In the genomic region with DNA sequence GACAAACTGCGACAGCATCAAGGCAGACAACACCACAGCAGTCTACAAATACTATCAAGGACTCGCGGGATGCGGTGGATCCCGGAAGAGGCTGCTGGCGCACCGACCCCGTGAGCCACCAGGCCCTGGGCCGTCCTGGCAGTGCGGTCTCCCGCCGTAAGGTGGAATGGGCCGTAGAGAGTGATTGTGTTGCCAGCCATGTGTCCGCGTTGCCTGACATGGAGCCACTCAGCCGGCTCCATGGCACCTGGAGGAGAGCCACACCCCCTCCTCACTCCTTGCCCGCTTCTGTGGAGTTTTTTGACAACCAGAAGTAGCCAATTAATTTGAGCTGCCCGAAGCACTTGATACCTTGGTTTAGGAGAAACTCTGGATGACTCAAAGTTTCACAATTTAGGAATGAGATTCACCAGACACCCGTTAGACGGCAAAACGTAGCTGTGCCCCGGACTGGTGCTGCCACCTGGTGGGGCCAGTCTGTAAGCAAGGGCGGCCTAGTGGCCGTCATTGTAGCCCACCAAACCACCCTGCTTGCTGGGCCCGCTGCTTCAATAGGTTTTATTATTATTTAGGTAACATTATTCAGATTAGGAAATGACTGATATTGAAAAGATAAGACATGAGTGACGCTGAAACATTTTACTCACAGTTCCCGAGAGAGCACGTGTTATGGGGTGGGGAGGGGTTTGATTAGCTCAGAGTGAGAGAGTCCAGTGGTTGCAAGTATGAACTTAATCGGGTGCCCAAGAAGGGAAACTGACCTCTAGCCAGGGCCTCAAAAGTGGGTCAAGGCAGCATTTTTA, we compare ENCODE assay signal across 8 cellular contexts. TPM values are rescaled to one million over a fixed set of nuclear protein-coding genes. Genes with fewer than 3 reads are reported as not detected.
DNase-seq lines count a peak whose midpoint lies in the region; ATAC-seq, FAIRE-seq and TF ChIP-seq lines count a peak whose summit lies in the region.

No MANE protein-coding gene starts in this region.

- H3K4me1 ChIP-seq in DOHH2 (ENCODE audit: control insufficient read depth, low read length), result peaks cover 20% of the 10 kb centered on the region
- H3K4me1 ChIP-seq in SJCRH30, result no peaks in the 10 kb centered on the region
- peaks cover 0 to 9% (median 2%) of the 10 kb centered on the region in 4 donors for H3K4me1 ChIP-seq in upper lobe of left lung

- peak; percentile 80 for ATAC-seq in GM21423 (IDR thresholded peaks at IDR 0.05; ENCODE audit: unreplicated experiment)
- peak; percentile 82 to 92 for ATAC-seq in upper lobe of left lung (ENCODE audit: low FRiP score in 2 of 2)

- TF ChIP-seq CTCF in DOHH2 (IDR thresholded peaks at IDR 0.05; ENCODE audit: low read depth, low read length, poor library complexity, severe bottlenecking), result peak; percentile 94
- peak; percentile 66 to 94 (median 83) for TF ChIP-seq CTCF in upper lobe of left lung (IDR thresholded peaks at IDR 0.05)

- peak overlapping the region; percentile 51 for H3K4me2 ChIP-seq in DOHH2 (ENCODE audit: low read length)

- FAIRE-seq in frontal cortex (lab: Jason Lieb, UNC), result no peak

- no peak for TF ChIP-seq EP300 in upper lobe of left lung (IDR thresholded peaks at IDR 0.05)

- H3K9me2 ChIP-seq in DOHH2 (replicated peaks; ENCODE audit: control insufficient read depth, low read length), result no peaks in the 10 kb centered on the region

- 9 to 26% methylated on average over 13 to 29 of the region's 29 CpGs for WGBS in upper lobe of left lung, 2 donors

- TF ChIP-seq POLR2A in upper lobe of left lung (IDR thresholded peaks at IDR 0.05), result no peak

- H3K27me3 ChIP-seq in DOHH2 (ENCODE audit: control insufficient read depth, low read length) (peaks cover 9% of the 10 kb centered on the region), SJCRH30 (peaks cover 9% of the 10 kb centered on the region; the same call in 1 of the 2 replicates), upper lobe of left lung (no peaks in the 10 kb centered on the region)

- DNase-seq in HuH-7 (ENCODE audit: low spot score) (peak; percentile 71), SJCRH30 (peak; percentile 63 to 79), frontal cortex (ENCODE audit: low spot score in 2 of 2) (peak; percentile 55 to 78), pons (ENCODE audit: low spot score) (peak; percentile 40), upper lobe of left lung (peak; percentile 67 to 87)
- DNase-seq in activated naive CD4-positive, alpha-beta T cell (lab: John Stamatoyannopoulos, UW), result peak; percentile 12 to 66 (median 36)

- no peaks in the 10 kb centered on the region for H4K20me1 ChIP-seq in DOHH2 (ENCODE audit: control insufficient read depth, insufficient read depth, low read depth, low read length)

- peaks cover 1% of the 10 kb centered on the region for H3K36me3 ChIP-seq in DOHH2 (ENCODE audit: control insufficient read depth, low read length)
- H3K36me3 ChIP-seq in SJCRH30, result no peaks in the 10 kb centered on the region
- no peaks in the 10 kb centered on the region for H3K36me3 ChIP-seq in upper lobe of left lung

- H3K27ac ChIP-seq in DOHH2 (ENCODE audit: low read depth, low read length), result no peak overlapping the region
- no peak overlapping the region for H3K27ac ChIP-seq in SJCRH30
- H3K27ac ChIP-seq in upper lobe of left lung, result no peak overlapping the region

- no peaks in the 10 kb centered on the region for H3F3A ChIP-seq in DOHH2 (ENCODE audit: control insufficient read depth, insufficient read depth)

- H3K79me2 ChIP-seq in DOHH2 (ENCODE audit: control insufficient read depth, low read length), result no peaks in the 10 kb centered on the region

- H3K4me3 ChIP-seq in DOHH2 (ENCODE audit: low read length) (peak overlapping the region; percentile 41; the same call in 1 of the 2 replicates), SJCRH30 (no peak overlapping the region), upper lobe of left lung (no peak overlapping the region)

- H3K9me3 ChIP-seq in DOHH2 (ENCODE audit: control insufficient read depth, insufficient read depth, low read length) (no peaks in the 10 kb centered on the region), SJCRH30 (replicated peaks) (no peaks in the 10 kb centered on the region), upper lobe of left lung (no peaks in the 10 kb centered on the region)

RNA-seq across cellular contexts. Expression of gene IMP4, which starts 10.2 kb away (rescaled TPM):
- 74.0 and 77.6 TPM in 2 replicates for total RNA-seq in SJCRH30 (2014; rRNA removed; shearing (Covaris generic))
- 37.5 TPM for total RNA-seq in frontal cortex
- total RNA-seq in upper lobe of left lung, result 100 to 1,000 TPM in 2 of 6 donors, 10 to 100 TPM in 4; 45.6 to 118 (median 63.0) TPM

RNA-seq across cellular contexts. Expression of gene PTPN18, which starts 23.4 kb away (rescaled TPM):
- total RNA-seq in SJCRH30 (2014; rRNA removed; shearing (Covaris generic)), result 15.4 and 18.6 TPM in 2 replicates
- total RNA-seq in frontal cortex, result 11.8 TPM
- total RNA-seq in upper lobe of left lung, result 100 to 1,000 TPM in 2 of 6 donors, 10 to 100 TPM in 4; 59.0 to 156 (median 89.4) TPM
